ENCODE assay signal across 1 cellular context in genomic region chr15:63986751-63987341, GRCh38.
A peak's percentile ranks its signal among the peaks of the same experiment; 100 is the strongest.
TF ChIP-seq lines count a peak whose summit lies in the region.

No MANE protein-coding gene starts in this region.

TF ChIP-seq in GM12878, 131 proteins besides CTCF, POLR2A, EP300 and RAD21 (continued from another document):
- TF ChIP-seq ZNF687 (IDR thresholded peaks at IDR 0.05) = no peak
- TF ChIP-seq FOXM1 (IDR thresholded peaks at IDR 0.05; ENCODE audit: low read depth, low read length) = peak; percentile 77; the same call in 1 of the 2 replicates
- TF ChIP-seq NR2C2 (IDR thresholded peaks at IDR 0.05; ENCODE audit: borderline replicate concordance, control insufficient read depth, insufficient read length, low read depth) = no peak
- TF ChIP-seq EED (IDR thresholded peaks at IDR 0.05; ENCODE audit: low read depth) = peak; percentile 90
- TF ChIP-seq IRF4 (IDR thresholded peaks at IDR 0.05; ENCODE audit: low read depth, low read length) = peak; percentile 77; the same call in 1 of the 2 replicates
- peak; percentile 78 for TF ChIP-seq SKIL (IDR thresholded peaks at IDR 0.05; ENCODE audit: low read depth, poor library complexity, severe bottlenecking)
